16 cellular contexts compared by ENCODE assay signal in the genomic region with DNA sequence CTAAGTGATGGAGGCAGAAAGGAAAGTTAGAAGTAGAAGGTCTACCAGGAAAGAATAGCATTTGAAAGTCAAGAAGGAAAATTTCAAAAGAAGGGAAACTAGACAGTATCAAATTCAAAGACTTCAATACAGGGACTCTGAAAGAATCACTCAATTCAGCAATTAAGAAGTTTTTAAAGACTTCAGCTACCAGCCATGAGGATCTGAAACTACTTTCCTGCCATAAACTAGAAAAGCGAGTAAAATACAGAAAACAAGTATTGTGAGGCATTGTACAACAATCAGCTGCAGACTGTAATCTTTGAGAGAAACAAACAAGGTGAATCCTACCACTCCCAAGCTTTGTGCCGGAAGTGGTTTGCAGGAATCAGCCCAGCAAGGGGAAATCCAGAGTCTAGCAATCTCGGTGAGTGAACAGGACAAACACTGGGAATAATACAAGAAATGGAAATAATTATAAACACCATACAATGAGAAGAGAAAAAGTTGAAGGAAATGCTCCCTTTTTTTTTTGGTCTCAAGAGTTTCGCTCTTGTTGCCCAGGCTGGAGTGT.
DNase-seq lines count a peak whose midpoint lies in the region; TF ChIP-seq lines count a peak whose summit lies in the region.
"Had no signal": no experiment of that assay in that cellular context is flagged by ENCODE, and none has a peak within 500 bp of the region (broad histone marks: within the 10 kb centered on the region; RNA-seq: fewer than 3 reads in every experiment).

No MANE protein-coding gene starts in this region.

- H3K4ac ChIP-seq in trophoblast cell (ENCODE audit: low read depth, low read length) = no peak overlapping the region

- H3K36me3 ChIP-seq in HUES64 (ENCODE audit: insufficient read depth, low read length) = peaks cover 2% of the 10 kb centered on the region
- H3K36me3 ChIP-seq in trophoblast cell (ENCODE audit: control insufficient read depth in 1 of 2, insufficient read depth in 2 of 2, low read length in 2 of 2) = peaks cover 0 to 1% of the 10 kb centered on the region in 2 experiments

- H4K8ac ChIP-seq in trophoblast cell (ENCODE audit: low read depth, low read length) = no peak overlapping the region

- no peak overlapping the region for H2AFZ ChIP-seq in trophoblast cell (ENCODE audit: insufficient read depth, low read length, poor library complexity)
- H2AFZ ChIP-seq: GM23248 had no signal

- intact Hi-C loops in dendritic cell treated with granulocyte-macrophage colony-stimulating factor and Interleukin-4, amounts not matched to agents 40 ng/mL and 50 ng/mL, for 4 days (cut with micrococcal nuclease) = loop anchor here (10.0 kb wide), 1 partner anchor 349 kb away; no protein-coding TSS in a partner anchor
- intact Hi-C loops in activated naive CD4-positive, alpha-beta T cell treated with anti-CD3 and anti-CD28 coated beads for 36 hours (cut with micrococcal nuclease) = no loop called here

- H3K27me3 ChIP-seq in HUES64 (ENCODE audit: insufficient read depth, low read length) (no peaks in the 10 kb centered on the region), trophoblast cell (ENCODE audit: insufficient read depth, low read length) (no peaks in the 10 kb centered on the region)

- DNase-seq in Daoy (ENCODE audit: low read depth) (peak; percentile 27), progenitor cell of endocrine pancreas (ENCODE audit: low spot score, unreplicated experiment) (no peak), NCI-H2029 treated with DMSO at 0.1 percent for 48 hours (lab: John Stamatoyannopoulos, UW) (no peak), trophoblast cell (no peak)
- no peak for DNase-seq in activated CD4-positive, CD25-positive, alpha-beta regulatory T cell treated with anti-CD3 and anti-CD28 coated beads, Interleukin-2, amount 50 U/mL, for 72 hours
- no peak for DNase-seq in activated naive CD4-positive, alpha-beta T cell treated with anti-CD3 and anti-CD28 coated beads for 36 hours
- DNase-seq: activated naive CD4-positive, alpha-beta T cell treated with anti-CD3 and anti-CD28 coated beads, Interleukin-2, amount 50 U/mL, for 16 hours; EL; glutamatergic neuron; GM23248; kidney; NCI-H2107 had no signal

- H2BK5ac ChIP-seq in trophoblast cell (ENCODE audit: low read depth, low read length, poor library complexity) = no peak overlapping the region

- no peak overlapping the region for H3K18ac ChIP-seq in trophoblast cell (ENCODE audit: low read length)

- no peaks in the 10 kb centered on the region for H3K9me3 Mint-ChIP-seq in dendritic cell treated with granulocyte-macrophage colony-stimulating factor and Interleukin-4, amounts not matched to agents 40 ng/mL and 50 ng/mL, for 4 days
- no peaks in the 10 kb centered on the region for H3K9me3 Mint-ChIP-seq in progenitor cell of endocrine pancreas (ENCODE audit: low read depth)
- no peaks in the 10 kb centered on the region for H3K9me3 Mint-ChIP-seq in activated naive CD4-positive, alpha-beta T cell treated with anti-CD3 and anti-CD28 coated beads for 36 hours
- H3K9me3 Mint-ChIP-seq: CD14-positive monocyte had no signal

- H3K9ac ChIP-seq in HUES64 (ENCODE audit: low read depth, low read length) = no peak overlapping the region
- no peak overlapping the region for H3K9ac ChIP-seq in trophoblast cell (ENCODE audit: low read length)
- H3K9ac ChIP-seq: GM23248 had no signal

- no peaks in the 10 kb centered on the region for H3K36me3 Mint-ChIP-seq in dendritic cell treated with granulocyte-macrophage colony-stimulating factor and Interleukin-4, amounts not matched to agents 40 ng/mL and 50 ng/mL, for 4 days (ENCODE audit: low read depth)
- peaks cover 8% of the 10 kb centered on the region for H3K36me3 Mint-ChIP-seq in progenitor cell of endocrine pancreas (ENCODE audit: insufficient read depth)
- no peaks in the 10 kb centered on the region for H3K36me3 Mint-ChIP-seq in activated naive CD4-positive, alpha-beta T cell treated with anti-CD3 and anti-CD28 coated beads for 36 hours (ENCODE audit: low read depth)

- no peak overlapping the region for H3K4me3 Mint-ChIP-seq in dendritic cell treated with granulocyte-macrophage colony-stimulating factor and Interleukin-4, amounts not matched to agents 40 ng/mL and 50 ng/mL, for 4 days
- H3K4me3 Mint-ChIP-seq in progenitor cell of endocrine pancreas (ENCODE audit: low read depth) = no peak overlapping the region
- H3K4me3 Mint-ChIP-seq in activated naive CD4-positive, alpha-beta T cell treated with anti-CD3 and anti-CD28 coated beads for 36 hours = no peak overlapping the region
- H3K4me3 Mint-ChIP-seq: CD14-positive monocyte had no signal

- H3K79me2 ChIP-seq in trophoblast cell (ENCODE audit: control insufficient read depth, insufficient read depth, low read length, poor library complexity) = peaks cover 2% of the 10 kb centered on the region

- CTCF ChIA-PET in activated naive CD4-positive, alpha-beta T cell treated with anti-CD3 and anti-CD28 coated beads for 36 hours (lab: Charles Lee) = interaction anchor here (0.7 to 0.9 kb wide), 2 partner anchors 9 to 97 kb away, joined by 3 to 4 read pairs; no protein-coding TSS in a partner anchor

- H3K4me1 ChIP-seq in HUES64 (ENCODE audit: insufficient read depth, low read length) (peaks cover 45% of the 10 kb centered on the region), trophoblast cell (ENCODE audit: control insufficient read depth in 1 of 2, insufficient read depth in 2 of 2, low read length in 2 of 2) (peaks cover 0 to 4% of the 10 kb centered on the region in 2 experiments)

- no peak for TF ChIP-seq CTCF in progenitor cell of endocrine pancreas (IDR thresholded peaks at IDR 0.05; ENCODE audit: unreplicated experiment)

- no peak overlapping the region for H4K91ac ChIP-seq in trophoblast cell (ENCODE audit: low read depth, low read length)

- no peak overlapping the region for H3K23ac ChIP-seq in trophoblast cell (ENCODE audit: low read length)

- H3K27ac ChIP-seq in HUES64 (ENCODE audit: low read depth, low read length) (peak overlapping the region; percentile 42; the same call in 1 of the 2 replicates), trophoblast cell (ENCODE audit: low read depth, low read length) (no peak overlapping the region)
- H3K27ac ChIP-seq: GM23248, SK-N-MC had no signal

- H4K12ac ChIP-seq in trophoblast cell (ENCODE audit: low read depth, low read length) = no peak overlapping the region

- no peaks in the 10 kb centered on the region for H3K79me1 ChIP-seq in trophoblast cell (ENCODE audit: low read length)

- H2BK12ac ChIP-seq in trophoblast cell (ENCODE audit: low read length) = no peak overlapping the region

- H2AK5ac ChIP-seq in trophoblast cell (ENCODE audit: low read length) = no peak overlapping the region

- peaks cover 20% of the 10 kb centered on the region for H3K4me1 Mint-ChIP-seq in dendritic cell treated with granulocyte-macrophage colony-stimulating factor and Interleukin-4, amounts not matched to agents 40 ng/mL and 50 ng/mL, for 4 days (ENCODE audit: low read depth)
- peaks cover 25% of the 10 kb centered on the region for H3K4me1 Mint-ChIP-seq in progenitor cell of endocrine pancreas (ENCODE audit: low read depth)
- H3K4me1 Mint-ChIP-seq in activated naive CD4-positive, alpha-beta T cell treated with anti-CD3 and anti-CD28 coated beads for 36 hours (ENCODE audit: low read depth) = peaks cover 21% of the 10 kb centered on the region

- no peak overlapping the region for H2BK120ac ChIP-seq in trophoblast cell (ENCODE audit: insufficient read depth, low read length, poor library complexity)

- no peak overlapping the region for H3K4me2 ChIP-seq in trophoblast cell (ENCODE audit: low read length)

- H3K14ac ChIP-seq in trophoblast cell (ENCODE audit: low read length) = no peak overlapping the region

- 95% methylated on average over 4 of the region's 4 CpGs for WGBS in HUES64
- WGBS in trophoblast cell (ENCODE audit: extremely low coverage, insufficient coverage, insufficient read length) = no CpG with 5 or more reads among the region's 4 CpGs

- H3K27ac Mint-ChIP-seq in dendritic cell treated with granulocyte-macrophage colony-stimulating factor and Interleukin-4, amounts not matched to agents 40 ng/mL and 50 ng/mL, for 4 days = peak overlapping the region; percentile 45
- H3K27ac Mint-ChIP-seq in progenitor cell of endocrine pancreas = peak overlapping the region; percentile 84
- H3K27ac Mint-ChIP-seq in activated naive CD4-positive, alpha-beta T cell treated with anti-CD3 and anti-CD28 coated beads for 36 hours = no peak overlapping the region

- no peaks in the 10 kb centered on the region for H3K27me3 Mint-ChIP-seq in dendritic cell treated with granulocyte-macrophage colony-stimulating factor and Interleukin-4, amounts not matched to agents 40 ng/mL and 50 ng/mL, for 4 days
- no peaks in the 10 kb centered on the region for H3K27me3 Mint-ChIP-seq in progenitor cell of endocrine pancreas
- H3K27me3 Mint-ChIP-seq in activated naive CD4-positive, alpha-beta T cell treated with anti-CD3 and anti-CD28 coated beads for 36 hours (ENCODE audit: low read depth) = no peaks in the 10 kb centered on the region

- H3K9me3 ChIP-seq in HUES64 (ENCODE audit: insufficient read depth, low read depth, low read length) (no peaks in the 10 kb centered on the region), trophoblast cell (ENCODE audit: insufficient read depth, low read depth, low read length) (no peaks in the 10 kb centered on the region)

- H3K4me3 ChIP-seq in HUES64 (ENCODE audit: low read length) = no peak overlapping the region
- no peak overlapping the region for H3K4me3 ChIP-seq in trophoblast cell (ENCODE audit: low read depth, low read length)
- H3K4me3 ChIP-seq: GM23248, SK-N-MC had no signal
